ENCODE assay signal across 30 cellular contexts in genomic region chr2:237797253-237797652, GRCh38.
"Had no signal": no experiment of that assay in that cellular context is flagged by ENCODE, and none has a peak within 500 bp of the region (broad histone marks: within the 10 kb centered on the region; RNA-seq: fewer than 3 reads in every experiment).

No MANE protein-coding gene starts in this region.

- H3K4me3 ChIP-seq: ascending aorta, cardiac muscle cell had no signal

- FAIRE-seq: bronchial epithelial cell, TTC549 had no signal

- H3K27me3 ChIP-seq: ascending aorta, cardiac muscle cell had no signal

- DNase-seq: activated B cell treated with CpG ODN at 0.5 μM for 24 hours; activated CD4-positive, alpha-beta memory T cell treated with anti-CD3 and anti-CD28 coated beads for 36 hours; activated CD4-positive, alpha-beta T cell treated with anti-CD3 and anti-CD28 coated beads for 36 hours; activated CD4-positive, alpha-beta T cell treated with anti-CD3 and anti-CD28 coated beads for 48 hours; activated CD4-positive, alpha-beta T cell treated with anti-CD3 and anti-CD28 coated beads, Interleukin-2, amount 50 U/mL, for 1 hour; activated CD4-positive, alpha-beta T cell treated with anti-CD3 and anti-CD28 coated beads, Interleukin-2, amount 50 U/mL, for 4 hours; activated CD4-positive, CD25-positive, alpha-beta regulatory T cell treated with anti-CD3 and anti-CD28 coated beads, Interleukin-2, amount 50 U/mL, for 72 hours; activated CD8-positive, alpha-beta memory T cell treated with anti-CD3 and anti-CD28 coated beads, Interleukin-2, amount 50 U/mL, for 4 hours; activated CD8-positive, alpha-beta T cell treated with anti-CD3 and anti-CD28 coated beads for 36 hours; activated effector memory CD4-positive, alpha-beta T cell treated with Interleukin-2 at 50 U/mL for 16 hours; activated gamma-delta T cell; activated naive CD4-positive, alpha-beta T cell treated with anti-CD3 and anti-CD28 coated beads, Interleukin-2, amount 10 ng/mL, durations not matched to agents 7 days and 5 days; activated naive CD4-positive, alpha-beta T cell treated with Interleukin-2 at 50 U/mL for 16 hours; activated naive CD8-positive, alpha-beta T cell treated with anti-CD3 and anti-CD28 coated beads, Interleukin-2, amount 10 ng/mL, durations not matched to agents 7 days and 5 days; activated naive CD8-positive, alpha-beta T cell treated with anti-CD3 and anti-CD28 coated beads, Interleukin-2, amount 50 U/mL, for 24 hours; activated T-cell treated with anti-CD3 and anti-CD28 coated beads for 4 hours; activated T-cell treated with anti-CD3 and anti-CD28 coated beads, Interleukin-2, amount 50 U/mL, for 1 hour; activated T-cell treated with anti-CD3 and anti-CD28 coated beads, Interleukin-2, amount 50 U/mL, for 4 hours; amygdala; anterior cingulate cortex; caudate nucleus; cerebellar nuclear complex; T-helper 1 cell; T-helper 2 cell; T-helper 9 cell had no signal

- ATAC-seq: activated CD4-positive, alpha-beta T cell treated with anti-CD3 and anti-CD28 coated beads for 36 hours; activated CD8-positive, alpha-beta T cell treated with anti-CD3 and anti-CD28 coated beads for 36 hours; activated naive CD8-positive, alpha-beta T cell treated with anti-CD3 and anti-CD28 coated beads, Interleukin-2, amount 50 U/mL, for 24 hours; activated T-cell treated with anti-CD3 and anti-CD28 coated beads, Interleukin-2, amount 50 U/mL, for 4 hours had no signal

- H3K4me1 ChIP-seq: ascending aorta had no signal

- H3K27ac ChIP-seq: ascending aorta, cardiac muscle cell, VCaP had no signal

- H3K9me3 ChIP-seq: ascending aorta had no signal

- H3K36me3 ChIP-seq: ascending aorta, cardiac muscle cell had no signal
